8 cellular contexts compared by ENCODE assay signal in genomic region chr14:37232907-37233481, GRCh38. TPM values are rescaled to one million over a fixed set of nuclear protein-coding genes. Genes with fewer than 3 reads are reported as not detected.
DNase-seq lines count a peak whose midpoint lies in the region; ATAC-seq and TF ChIP-seq lines count a peak whose summit lies in the region.

No MANE protein-coding gene starts in this region.

- ATAC-seq in GM18519 (IDR thresholded peaks at IDR 0.05; ENCODE audit: low FRiP score, unreplicated experiment) = peak; percentile 62

- TF ChIP-seq CTCF in AG10803 (conservative IDR thresholded peaks at IDR 0.05; ENCODE audit: low read length) (peak; percentile 82), MM.1S (IDR thresholded peaks at IDR 0.05; ENCODE audit: low read length) (peak; percentile 48)

- H3K4me2 ChIP-seq in MM.1S (ENCODE audit: low read depth, low read length) = no peak overlapping the region

- H3K36me3 ChIP-seq in MM.1S (replicated peaks; ENCODE audit: insufficient read depth, low read length) = no peaks in the 10 kb centered on the region

- no peak overlapping the region for H2AFZ ChIP-seq in MM.1S (ENCODE audit: low read length)

- H3K27ac ChIP-seq in MM.1S (ENCODE audit: low read length) = no peak overlapping the region

- H3K9me2 ChIP-seq in MM.1S (replicated peaks; ENCODE audit: insufficient read depth, low read length) = no peaks in the 10 kb centered on the region

- no peaks in the 10 kb centered on the region for H3K79me2 ChIP-seq in MM.1S (ENCODE audit: low read length)

- H3K9me3 ChIP-seq in MM.1S (replicated peaks; ENCODE audit: insufficient read depth, low read length) = no peaks in the 10 kb centered on the region

- DNase-seq in AG10803 (ENCODE audit: low read depth) (peak; percentile 70), MM.1S (peak; percentile 24), SK-MEL-5 (ENCODE audit: low read depth, low spot score) (peak; percentile 71), foreskin melanocyte (peak; percentile 25), smooth muscle cell of the brain vasculature (ENCODE audit: low read depth, low spot score) (peak; percentile 29), GF-D8 (lab: John Stamatoyannopoulos, UW) (no peak), activated gamma-delta T cell treated with Interleukin-2 at 50 U/mL for 16 hours (no peak)

- H3K9ac ChIP-seq in MM.1S (ENCODE audit: low read length) = no peak overlapping the region

- in situ Hi-C loops in SK-MEL-5 (cut with HindIII; ENCODE audit: low pct_unique_long_range_greater_than_20kb, low sequenced_read_pairs) = no loop called here

- no peaks in the 10 kb centered on the region for H4K20me1 ChIP-seq in MM.1S (ENCODE audit: insufficient read depth, low read length)

- H3F3A ChIP-seq in MM.1S (ENCODE audit: insufficient read depth, low read length) = no peaks in the 10 kb centered on the region

- H3K4me1 ChIP-seq in MM.1S (ENCODE audit: low read length) = no peaks in the 10 kb centered on the region

- no peaks in the 10 kb centered on the region for H3K27me3 ChIP-seq in MM.1S (replicated peaks; ENCODE audit: insufficient read depth, low read length)

- H3K4me3 ChIP-seq in AG10803 (ENCODE audit: low read length) (no peak overlapping the region), MM.1S (ENCODE audit: low read length) (no peak overlapping the region)

RNA-seq across cellular contexts. Expression of gene MIPOL1, which starts 35.3 kb away (rescaled TPM):
- total RNA-seq in SK-MEL-5 (2014; rRNA removed; shearing (Covaris generic)) = 3.7 and 6.5 TPM in 2 replicates
- polyA plus RNA-seq in SK-MEL-5 (2015; cell fraction: cytosol; rRNA removed) = 1.2 and 3.8 TPM in 2 replicates
- 13.0 and 17.8 TPM in 2 replicates for polyA plus RNA-seq in SK-MEL-5 (2015; cell fraction: nucleus; rRNA removed)

Comparison
In these comparisons a context has a peak if more than half of its experiments do, and no peak if none do; other contexts are left out.
1. DNase-seq: peak in AG10803 (single experiment), MM.1S (single experiment), SK-MEL-5 (single experiment), foreskin melanocyte (single experiment) and smooth muscle cell of the brain vasculature (single experiment); none in GF-D8 (single experiment) and activated gamma-delta T cell treated with Interleukin-2 at 50 U/mL for 16 hours (single experiment).